Comparison of ENCODE assay signal across 12 cellular contexts in the genomic region with DNA sequence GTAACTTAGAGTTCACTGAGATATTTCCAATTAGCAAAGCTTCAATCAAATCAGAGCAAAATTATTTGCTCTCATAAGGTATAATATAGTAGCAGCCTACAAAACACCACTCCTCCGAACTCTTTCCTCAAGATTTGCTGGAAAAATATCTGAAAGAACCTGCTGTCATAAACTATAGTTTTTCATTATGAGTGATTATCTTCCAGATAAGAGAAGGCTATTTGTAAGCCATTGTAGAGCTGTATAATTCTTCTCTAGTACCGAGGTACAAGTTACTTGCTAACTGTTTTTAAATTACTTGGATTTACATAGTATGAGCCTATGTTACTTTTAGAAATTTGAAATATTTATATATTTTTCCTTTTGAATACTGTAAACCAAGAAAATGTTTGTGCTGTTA. TPM values are rescaled to one million over a fixed set of nuclear protein-coding genes. Genes with fewer than 3 reads are reported as not detected.
A peak's percentile ranks its signal among the peaks of the same experiment; 100 is the strongest.
DNase-seq lines count a peak whose midpoint lies in the region; ATAC-seq and TF ChIP-seq lines count a peak whose summit lies in the region.
"Had no signal": no experiment of that assay in that cellular context is flagged by ENCODE, and none has a peak within 500 bp of the region (broad histone marks: within the 10 kb centered on the region; RNA-seq: fewer than 3 reads in every experiment).

No MANE protein-coding gene starts in this region.

- H3K27me3 ChIP-seq in aorta (ENCODE audit: control insufficient read depth in 1 of 2, insufficient read depth in 2 of 2, low read length in 1 of 2) (no peaks in the 10 kb centered on the region), body of pancreas (no peaks in the 10 kb centered on the region)

- H3K4me3 ChIP-seq in astrocyte of the cerebellum (ENCODE audit: low read depth, low read length): peak overlapping the region; percentile 84
- H3K4me3 ChIP-seq in aorta (ENCODE audit: low read length in 2 of 2): no peak overlapping the region
- no peak overlapping the region for H3K4me3 ChIP-seq in body of pancreas
- H3K4me3 ChIP-seq: thoracic aorta had no signal

- no peak for TF ChIP-seq CTCF in astrocyte of the cerebellum (IDR thresholded peaks at IDR 0.05; ENCODE audit: low read depth, low read length, missing control alignments)
- TF ChIP-seq CTCF in nephron progenitor cell (IDR thresholded peaks at IDR 0.05): no peak
- no peak for TF ChIP-seq CTCF in body of pancreas (IDR thresholded peaks at IDR 0.05)

- ATAC-seq in aorta (ENCODE audit: low FRiP score): no peak
- no peak for ATAC-seq in body of pancreas
- no peak for ATAC-seq in GM19351 (IDR thresholded peaks at IDR 0.05; ENCODE audit: unreplicated experiment)

- no peaks in the 10 kb centered on the region for H3K36me3 ChIP-seq in aorta (ENCODE audit: control insufficient read depth in 1 of 2, insufficient read depth in 2 of 2, low read length in 1 of 2)
- H3K36me3 ChIP-seq in body of pancreas (replicated peaks in 1 of 2; ENCODE audit: insufficient read depth in 1 of 2, low read depth in 2 of 2): no peaks in the 10 kb centered on the region
- H3K36me3 ChIP-seq: thoracic aorta had no signal

- WGBS in aorta, 2 donors: 17 to 29% methylated on average over 2 of the region's 2 CpGs
- 46 to 47% methylated on average over 2 of the region's 2 CpGs for WGBS in body of pancreas, 2 donors

- no peaks in the 10 kb centered on the region for H3K9me3 Mint-ChIP-seq in IgD-negative memory B cell
- no peaks in the 10 kb centered on the region for H3K9me3 Mint-ChIP-seq in nephron progenitor cell

- H3K27ac ChIP-seq in aorta (ENCODE audit: low read depth in 1 of 2, low read length in 2 of 2) (no peak overlapping the region), body of pancreas (no peak overlapping the region)
- H3K27ac ChIP-seq: 22Rv1, thoracic aorta had no signal

- H3K27ac Mint-ChIP-seq in IgD-negative memory B cell (peak overlapping the region in 1 of 3 donors; percentile 97), nephron progenitor cell (no peak overlapping the region)

- H3K4me1 ChIP-seq in aorta (ENCODE audit: control insufficient read depth in 1 of 2, insufficient read depth in 2 of 2, low read length in 2 of 2) (peaks cover 0 to 3% of the 10 kb centered on the region in 2 donors), body of pancreas (peaks cover 15% of the 10 kb centered on the region)

- in situ Hi-C loops in astrocyte of the cerebellum (cut with HindIII; ENCODE audit: low sequenced_read_pairs): no loop called here

- DNase-seq in DMS79 treated with DMSO at 0.1 percent for 48 hours (lab: John Stamatoyannopoulos, UW) (peak; percentile 56), DMS79 (lab: John Stamatoyannopoulos, UW) (no peak), astrocyte of the cerebellum (ENCODE audit: low read depth) (no peak), nephron progenitor cell (no peak), aorta (no peak), body of pancreas (no peak)
- DNase-seq: islet precursor cell, NCI-H1092 had no signal

- H3K9me3 ChIP-seq in aorta (ENCODE audit: control insufficient read depth, low read length) (no peaks in the 10 kb centered on the region), body of pancreas (no peaks in the 10 kb centered on the region)
- H3K9me3 ChIP-seq: thoracic aorta had no signal

- no peak for TF ChIP-seq POLR2A in body of pancreas (IDR thresholded peaks at IDR 0.05)

- H3K4me3 Mint-ChIP-seq in IgD-negative memory B cell (peak overlapping the region in 3 of 4 donors; percentile 42 to 100 (median 99)), nephron progenitor cell (peak overlapping the region; percentile 96)

- H3K4me1 Mint-ChIP-seq in IgD-negative memory B cell (peaks cover 32 to 62% (median 37%) of the 10 kb centered on the region in 3 donors), nephron progenitor cell (peaks cover 41% of the 10 kb centered on the region)

- H3K27me3 Mint-ChIP-seq in IgD-negative memory B cell (no peaks in the 10 kb centered on the region), nephron progenitor cell (ENCODE audit: low read depth, poor library complexity) (no peaks in the 10 kb centered on the region)

- H3K36me3 Mint-ChIP-seq in IgD-negative memory B cell: peaks cover 3% of the 10 kb centered on the region
- peaks cover 26% of the 10 kb centered on the region for H3K36me3 Mint-ChIP-seq in nephron progenitor cell (ENCODE audit: low read depth)

- intact Hi-C loops in aorta (cut with DNase I) (loop anchor here (5.0 to 10.0 kb wide), 2 partner anchors 71 to 79 kb away; no protein-coding TSS in a partner anchor), body of pancreas (cut with DNase I) (no loop called here)

RNA-seq across cellular contexts. Expression of a gene that starts 2.1 kb away (rescaled TPM):
- 2.5 TPM for polyA plus RNA-seq in IgD-negative memory B cell
- total RNA-seq in aorta: 1 to 10 TPM in 1 of 2 donors, under 1 TPM in 1; 0.29 to 2.4 TPM
- polyA plus RNA-seq in aorta: 1 to 10 TPM; 1.4 to 1.9 TPM
- not detected for total RNA-seq in body of pancreas

RNA-seq across cellular contexts. Expression of a gene that starts 2.1 kb away (rescaled TPM):
- polyA plus RNA-seq in IgD-negative memory B cell: 11.6 TPM
- total RNA-seq in aorta: 10 to 100 TPM in 1 of 2 donors, 1 to 10 TPM in 1; 9.5 to 14.3 TPM
- polyA plus RNA-seq in aorta: 10 to 100 TPM in 1 of 2 donors, 1 to 10 TPM in 1; 5.0 to 10.3 TPM
- total RNA-seq in body of pancreas: 1 to 10 TPM; 1.8 to 4.3 TPM
